In the genomic region with DNA sequence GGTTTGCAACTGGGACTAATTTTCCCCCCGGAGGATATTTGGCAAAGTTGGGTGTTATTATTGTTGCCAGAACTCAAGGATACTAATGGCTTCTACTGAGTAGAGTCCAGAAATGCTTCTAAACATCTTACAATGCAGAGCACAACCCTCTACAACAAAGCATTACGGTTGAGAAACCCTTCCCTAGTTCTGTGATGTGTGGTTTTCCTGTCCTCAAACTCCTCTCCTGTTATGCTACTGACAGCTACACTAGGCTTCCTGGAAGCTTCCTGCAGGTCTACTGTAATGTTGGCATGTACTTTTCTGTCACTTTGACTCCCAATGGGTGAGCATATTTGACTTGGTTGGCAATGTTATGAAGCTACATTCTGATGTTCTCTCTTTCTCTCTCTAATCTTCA, we compare ENCODE assay signal across 26 cellular contexts.
"Had no signal": no experiment of that assay in that cellular context is flagged by ENCODE, and none has a peak within 500 bp of the region (broad histone marks: within the 10 kb centered on the region; RNA-seq: fewer than 3 reads in every experiment).

No MANE protein-coding gene starts in this region.

- H3K27ac Mint-ChIP-seq: activated CD4-positive, alpha-beta memory T cell treated with anti-CD3 and anti-CD28 coated beads, Interleukin-2, amount 10 ng/mL, durations not matched to agents 7 days and 5 days; activated naive CD4-positive, alpha-beta T cell treated with anti-CD3 and anti-CD28 coated beads, Interleukin-2, amount 50 U/mL, for 72 hours; activated T-cell treated with anti-CD3 and anti-CD28 coated beads, Interleukin-2, amount 50 U/mL, for 72 hours; stimulated activated effector memory CD8-positive, alpha-beta T cell treated with anti-CD3 and anti-CD28 coated beads, Interleukin-12 subunit alpha, Interleukin-12 subunit beta, amount 100 ng/mL, for 72 hours; stimulated activated naive CD8-positive, alpha-beta T cell treated with anti-CD3 and anti-CD28 coated beads, Interleukin-15, amount 100 ng/mL, for 72 hours had no signal

- H3K4me3 Mint-ChIP-seq: activated CD4-positive, alpha-beta memory T cell treated with anti-CD3 and anti-CD28 coated beads, Interleukin-2, amount 10 ng/mL, durations not matched to agents 7 days and 5 days; activated T-cell treated with anti-CD3 and anti-CD28 coated beads, Interleukin-2, amount 50 U/mL, for 72 hours; neural crest cell; stimulated activated effector memory CD8-positive, alpha-beta T cell treated with anti-CD3 and anti-CD28 coated beads, Interleukin-12 subunit alpha, Interleukin-12 subunit beta, amount 100 ng/mL, for 72 hours had no signal

- H3K36me3 Mint-ChIP-seq: activated naive CD4-positive, alpha-beta T cell treated with anti-CD3 and anti-CD28 coated beads, Interleukin-2, amount 50 U/mL, for 72 hours; stimulated activated effector memory CD8-positive, alpha-beta T cell treated with anti-CD3 and anti-CD28 coated beads, Interleukin-12 subunit alpha, Interleukin-12 subunit beta, amount 100 ng/mL, for 72 hours; T-cell had no signal

- H3K4me1 Mint-ChIP-seq: neural crest cell had no signal

- H3K27me3 Mint-ChIP-seq: activated CD4-positive, alpha-beta memory T cell treated with anti-CD3 and anti-CD28 coated beads, Interleukin-2, amount 10 ng/mL, durations not matched to agents 7 days and 5 days; stimulated activated naive CD8-positive, alpha-beta T cell treated with anti-CD3 and anti-CD28 coated beads, Interleukin-15, amount 100 ng/mL, for 72 hours; T-cell had no signal

- ATAC-seq: activated CD4-positive, CD25-positive, alpha-beta regulatory T cell treated with anti-CD3 and anti-CD28 coated beads, Interleukin-2, amount 50 U/mL, for 24 hours; activated T-cell treated with anti-CD3 and anti-CD28 coated beads, Interleukin-2, amount 50 U/mL, for 72 hours; body of pancreas; left cardiac atrium; left ventricle myocardium superior; mucosa of descending colon; psoas muscle; stimulated activated naive CD8-positive, alpha-beta T cell treated with anti-CD3 and anti-CD28 coated beads, Interleukin-15, amount 100 ng/mL, for 72 hours had no signal

- H3K9me3 Mint-ChIP-seq: activated CD4-positive, alpha-beta memory T cell treated with anti-CD3 and anti-CD28 coated beads, Interleukin-2, amount 10 ng/mL, durations not matched to agents 7 days and 5 days; activated naive CD4-positive, alpha-beta T cell treated with anti-CD3 and anti-CD28 coated beads, Interleukin-2, amount 50 U/mL, for 72 hours; activated T-cell treated with anti-CD3 and anti-CD28 coated beads, Interleukin-2, amount 50 U/mL, for 72 hours; stimulated activated naive CD8-positive, alpha-beta T cell treated with anti-CD3 and anti-CD28 coated beads, Interleukin-15, amount 100 ng/mL, for 72 hours; T-cell had no signal

- DNase-seq: activated CD4-positive, alpha-beta memory T cell treated with anti-CD3 and anti-CD28 coated beads, Interleukin-2, amount 10 ng/mL, durations not matched to agents 7 days and 5 days; activated CD4-positive, alpha-beta T cell treated with anti-CD3 and anti-CD28 coated beads for 48 hours; activated naive CD4-positive, alpha-beta T cell; activated T-cell treated with anti-CD3 and anti-CD28 coated beads for 4 hours; activated T-cell treated with anti-CD3 and anti-CD28 coated beads, Interleukin-2, amount 50 U/mL, for 72 hours; adrenal gland; aorta; body of pancreas; effector CD8-positive, alpha-beta T cell; islet precursor cell; left cardiac atrium; left ventricle myocardium superior; mucosa of descending colon; nucleus accumbens; psoas muscle; sigmoid colon; small intestine; stimulated activated CD4-positive, alpha-beta T cell treated with anti-CD3 and anti-CD28 coated beads, Interleukin-4, amount 100 ng/mL, for 24 hours; stimulated activated naive CD8-positive, alpha-beta T cell treated with anti-CD3 and anti-CD28 coated beads, Interleukin-15, amount 100 ng/mL, for 72 hours; substantia nigra; T-cell; upper lobe of left lung had no signal
